In the genomic region with DNA sequence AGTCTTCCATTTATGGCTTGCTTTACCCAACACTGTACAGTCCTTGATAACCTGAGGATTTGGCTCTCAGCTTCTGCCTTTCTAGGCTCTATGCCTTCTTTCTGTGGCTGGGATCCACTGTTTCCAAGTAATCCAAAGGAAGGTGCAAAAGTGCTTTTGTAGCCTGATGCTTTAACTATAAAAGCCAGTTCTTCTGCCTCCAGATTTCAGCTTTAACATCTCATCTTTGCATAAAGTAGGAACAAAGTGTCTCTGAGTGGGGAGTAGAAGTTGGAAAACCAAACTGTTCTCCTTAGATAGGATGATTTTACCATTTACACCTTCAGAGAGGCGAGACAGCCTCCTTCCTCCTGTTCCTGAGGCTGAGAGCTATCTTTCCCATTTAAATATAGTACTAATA, we compare ENCODE assay signal across 1 cellular context.
TF ChIP-seq lines count a peak whose summit lies in the region.

No MANE protein-coding gene starts in this region.

TF ChIP-seq in H1, 55 proteins besides CTCF, POLR2A, EP300 and RAD21:
- TF ChIP-seq, protein P1, sequence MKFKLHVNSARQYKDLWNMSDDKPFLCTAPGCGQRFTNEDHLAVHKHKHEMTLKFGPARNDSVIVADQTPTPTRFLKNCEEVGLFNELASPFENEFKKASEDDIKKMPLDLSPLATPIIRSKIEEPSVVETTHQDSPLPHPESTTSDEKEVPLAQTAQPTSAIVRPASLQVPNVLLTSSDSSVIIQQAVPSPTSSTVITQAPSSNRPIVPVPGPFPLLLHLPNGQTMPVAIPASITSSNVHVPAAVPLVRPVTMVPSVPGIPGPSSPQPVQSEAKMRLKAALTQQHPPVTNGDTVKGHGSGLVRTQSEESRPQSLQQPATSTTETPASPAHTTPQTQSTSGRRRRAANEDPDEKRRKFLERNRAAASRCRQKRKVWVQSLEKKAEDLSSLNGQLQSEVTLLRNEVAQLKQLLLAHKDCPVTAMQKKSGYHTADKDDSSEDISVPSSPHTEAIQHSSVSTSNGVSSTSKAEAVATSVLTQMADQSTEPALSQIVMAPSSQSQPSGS (IDR thresholded peaks at IDR 0.05; ENCODE audit: low read length): no peak
- TF ChIP-seq SP1 (IDR thresholded peaks at IDR 0.05; ENCODE audit: low read depth, low read length) (no peak), BACH1 (IDR thresholded peaks at IDR 0.05; ENCODE audit: low read length) (no peak), CHD1 (IDR thresholded peaks at IDR 0.05; ENCODE audit: low read depth, low read length) (no peak), SIN3A (conservative IDR thresholded peaks at IDR 0.05 in 1 of 2, IDR thresholded peaks at IDR 0.05 in 1 of 2; ENCODE audit: low read depth in 1 of 2, low read length in 2 of 2) (no peak), GABPA (IDR thresholded peaks at IDR 0.05; ENCODE audit: borderline replicate concordance, insufficient read depth, low read length) (no peak)
TF ChIP-seq in H1: peak in this region for 0.
